ENCODE assay signal across 21 cellular contexts in genomic region chr17:16241906-16242399, GRCh38.
"Had no signal": no experiment of that assay in that cellular context is flagged by ENCODE, and none has a peak within 500 bp of the region (broad histone marks: within the 10 kb centered on the region; RNA-seq: fewer than 3 reads in every experiment).

No MANE protein-coding gene starts in this region.

- H3K9me3 Mint-ChIP-seq: IgD-negative memory B cell had no signal

- H3K9me3 ChIP-seq: SK-N-SH had no signal

- H3K4me3 ChIP-seq: K562 had no signal

- H3K27ac Mint-ChIP-seq: IgD-negative memory B cell had no signal

- H3K27me3 Mint-ChIP-seq: IgD-negative memory B cell had no signal

- H3K9ac ChIP-seq: KMS-11, SK-N-SH had no signal

- H3K27ac ChIP-seq: KMS-11, RWPE1 had no signal

- H3K4me2 ChIP-seq: KMS-11, SK-N-SH had no signal

- DNase-seq: Kasumi-1, MM.1S, NCI-H1092 treated with DMSO at 0.1 percent for 48 hours, NCI-H1436, NCI-H187, NCI-H2029, NCI-H2081 treated with DMSO at 0.1 percent for 48 hours, NCI-H2171, NCI-H226, NCI-H446, NCI-H510A, NCI-H524 treated with DMSO at 0.1 percent for 48 hours, NCI-H69, NCI-H774, SHP77, SK-N-SH, SW 1271 had no signal

- ATAC-seq: K562 had no signal

- FAIRE-seq: K562 had no signal
